9 cellular contexts compared by ENCODE assay signal in genomic region chr5:176541338-176542134, GRCh38. TPM values are rescaled to one million over a fixed set of nuclear protein-coding genes. Genes with fewer than 3 reads are reported as not detected.
DNase-seq lines count a peak whose midpoint lies in the region; ATAC-seq, FAIRE-seq and TF ChIP-seq lines count a peak whose summit lies in the region.
"Had no signal": no experiment of that assay in that cellular context is flagged by ENCODE, and none has a peak within 500 bp of the region (broad histone marks: within the 10 kb centered on the region; RNA-seq: fewer than 3 reads in every experiment).

No MANE protein-coding gene starts in this region.

- no peak for TF ChIP-seq CTCF in psoas muscle (IDR thresholded peaks at IDR 0.05)

- no peaks in the 10 kb centered on the region for H3K9me3 ChIP-seq in psoas muscle

- peak overlapping the region; percentile 76 for H3K4me3 ChIP-seq in psoas muscle

- ATAC-seq in Right ventricle myocardium superior (ENCODE audit: poor library complexity) (no peak), psoas muscle (no peak), GM18909 (IDR thresholded peaks at IDR 0.05; ENCODE audit: poor library complexity, unreplicated experiment) (no peak)

- no peaks in the 10 kb centered on the region for H3K27me3 ChIP-seq in psoas muscle (ENCODE audit: insufficient read depth in 3 of 3, low read length in 2 of 3)

- 57 to 63% (median 62%) methylated on average over 12 of the region's 12 CpGs for WGBS in psoas muscle, 3 donors

- H3K4me1 ChIP-seq in psoas muscle = peaks cover 19% of the 10 kb centered on the region

- no peak for DNase-seq in GM18507 (ENCODE audit: extremely low spot score, insufficient read length, low read depth)
- peak; percentile 46 for DNase-seq in NCI-H460 (ENCODE audit: extremely low read depth, low read depth)
- peak; percentile 61 for DNase-seq in activated T-cell treated with anti-CD3 and anti-CD28 coated beads for 1 hour (ENCODE audit: low read depth)
- DNase-seq in Right ventricle myocardium superior = peak; percentile 82
- DNase-seq in psoas muscle = peak; percentile 51 to 72
- DNase-seq in DMS79 (lab: John Stamatoyannopoulos, UW) = no peak
- no peak for DNase-seq in caudate nucleus (lab: John Stamatoyannopoulos, UW)

- H3K36me3 ChIP-seq in psoas muscle (ENCODE audit: insufficient read depth in 1 of 2, low read depth in 1 of 2) = no peaks in the 10 kb centered on the region

- peak; percentile 77 for FAIRE-seq in GM18507 (lab: Jason Lieb, UNC)

- H3K27ac ChIP-seq in psoas muscle (peak overlapping the region; percentile 63), caudate nucleus (ENCODE audit: low read depth, low read length) (no peak overlapping the region)

- intact Hi-C loops in Right ventricle myocardium superior (cut with DNase I) = no loop called here
- intact Hi-C loops in psoas muscle (cut with DNase I) = loop anchor here in 1 of 2 donors (10.0 kb wide), 1 partner anchor 127 kb away; the partner anchor contains the start of gene CLTB

RNA-seq across cellular contexts. Expression of gene RNF44, which starts 4.3 kb away (rescaled TPM):
- 21.6 and 24.5 TPM in 2 replicates for total RNA-seq in NCI-H460 (2014; rRNA removed; shearing (Covaris generic))
- 37.4 and 49.1 TPM in 2 replicates for polyA plus RNA-seq in NCI-H460 (2014; cell fraction: nucleus; rRNA removed)
- total RNA-seq in Right ventricle myocardium superior (27.8 TPM), psoas muscle (10 to 100 TPM; 14.2 to 22.4 (median 16.5) TPM)
- polyA plus RNA-seq in psoas muscle = 10 to 100 TPM in 1 of 3 donors, 1 to 10 TPM in 2; 5.6 to 10.1 (median 8.3) TPM

RNA-seq across cellular contexts. Expression of gene CDHR2, which starts 7.6 kb away (rescaled TPM):
- total RNA-seq in NCI-H460 (2014; rRNA removed; shearing (Covaris generic)) = not detected in 2 replicates
- polyA plus RNA-seq in NCI-H460 (2014; cell fraction: nucleus; rRNA removed) = not detected in 2 replicates
- total RNA-seq in Right ventricle myocardium superior = 0.19 TPM
- total RNA-seq in psoas muscle = under 1 TPM in 2 of 4 donors, not detected in 2; 0.13 to 0.30 TPM
- polyA plus RNA-seq in psoas muscle = under 1 TPM in 2 of 3 donors, not detected in 1; 0.03 to 0.16 TPM
- total RNA-seq: SK-MEL-5 had no signal

Comparison
In these comparisons a context has a peak if more than half of its experiments do, and no peak if none do; other contexts are left out.
1. DNase-seq: peak in NCI-H460 (single experiment), activated T-cell treated with anti-CD3 and anti-CD28 coated beads for 1 hour (single experiment), Right ventricle myocardium superior (single experiment) and psoas muscle (2 of 2); none in GM18507 (single experiment), DMS79 (single experiment) and caudate nucleus (0 of 61).